Comparison of ENCODE assay signal across 8 cellular contexts in genomic region chr17:17859909-17860760, GRCh38. TPM values are rescaled to one million over a fixed set of nuclear protein-coding genes. Genes with fewer than 3 reads are reported as not detected.
DNase-seq lines count a peak whose midpoint lies in the region; ATAC-seq and TF ChIP-seq lines count a peak whose summit lies in the region.

No MANE protein-coding gene starts in this region.

- peak; percentile 93 for TF ChIP-seq CTCF in progenitor cell of endocrine pancreas (IDR thresholded peaks at IDR 0.05; ENCODE audit: unreplicated experiment)

- in situ Hi-C loops in SK-MEL-5 (cut with HindIII; ENCODE audit: low pct_unique_long_range_greater_than_20kb, low sequenced_read_pairs) = no loop called here

- intact Hi-C loops in Right ventricle myocardium superior (cut with DNase I) = loop anchor here (1.0 to 5.0 kb wide), 3 partner anchors 38 to 178 kb away; partner anchors contain the start of gene RAI1

- peaks cover 2% of the 10 kb centered on the region for H3K36me3 Mint-ChIP-seq in progenitor cell of endocrine pancreas (ENCODE audit: insufficient read depth)

- no peak overlapping the region for H3K4me3 Mint-ChIP-seq in progenitor cell of endocrine pancreas (ENCODE audit: low read depth)

- peaks cover 4% of the 10 kb centered on the region for H3K4me1 Mint-ChIP-seq in progenitor cell of endocrine pancreas (ENCODE audit: low read depth)

- DNase-seq in EL = peak; percentile 65
- peak; percentile 73 for DNase-seq in SK-MEL-5 (ENCODE audit: low read depth, low spot score)
- DNase-seq in activated naive CD4-positive, alpha-beta T cell treated with anti-CD3 and anti-CD28 coated beads, Interleukin-2, amount 50 U/mL, for 16 hours = peak; percentile 66
- DNase-seq in Right ventricle myocardium superior = peak; percentile 79
- DNase-seq in progenitor cell of endocrine pancreas (ENCODE audit: low spot score, unreplicated experiment) = peak; percentile 53

- ATAC-seq in HG03175 (IDR thresholded peaks at IDR 0.05; ENCODE audit: unreplicated experiment) (peak; percentile 45), Right ventricle myocardium superior (ENCODE audit: poor library complexity) (peak; percentile 95), GM18858 (IDR thresholded peaks at IDR 0.05; ENCODE audit: unreplicated experiment) (no peak), GM21423 (IDR thresholded peaks at IDR 0.05; ENCODE audit: unreplicated experiment) (no peak)

- peak overlapping the region; percentile 41 for H3K27ac Mint-ChIP-seq in progenitor cell of endocrine pancreas

- H3K27me3 Mint-ChIP-seq in progenitor cell of endocrine pancreas = no peaks in the 10 kb centered on the region

- H3K9me3 Mint-ChIP-seq in progenitor cell of endocrine pancreas (ENCODE audit: low read depth) = no peaks in the 10 kb centered on the region

RNA-seq across cellular contexts. Expression of gene SREBF1, which starts 23.3 kb away (rescaled TPM):
- total RNA-seq in SK-MEL-5 (2014; rRNA removed; shearing (Covaris generic)) = 75.8 and 77.3 TPM in 2 replicates
- 214 and 274 TPM in 2 replicates for polyA plus RNA-seq in SK-MEL-5 (2015; cell fraction: cytosol; rRNA removed)
- 366 and 503 TPM in 2 replicates for polyA plus RNA-seq in SK-MEL-5 (2015; cell fraction: nucleus; rRNA removed)
- total RNA-seq in Right ventricle myocardium superior (14.7 TPM), progenitor cell of endocrine pancreas (85.0 and 98.9 TPM in 2 replicates)

Comparison
In these comparisons a context has a peak if more than half of its experiments do, and no peak if none do; other contexts are left out.
1. ATAC-seq: peak in HG03175 (single experiment) and Right ventricle myocardium superior (single experiment); none in GM18858 (single experiment) and GM21423 (single experiment).
2. Peak in every context shown above with its lines, with median percentiles within 50 percentile points of each other: DNase-seq.